In the genomic region with DNA sequence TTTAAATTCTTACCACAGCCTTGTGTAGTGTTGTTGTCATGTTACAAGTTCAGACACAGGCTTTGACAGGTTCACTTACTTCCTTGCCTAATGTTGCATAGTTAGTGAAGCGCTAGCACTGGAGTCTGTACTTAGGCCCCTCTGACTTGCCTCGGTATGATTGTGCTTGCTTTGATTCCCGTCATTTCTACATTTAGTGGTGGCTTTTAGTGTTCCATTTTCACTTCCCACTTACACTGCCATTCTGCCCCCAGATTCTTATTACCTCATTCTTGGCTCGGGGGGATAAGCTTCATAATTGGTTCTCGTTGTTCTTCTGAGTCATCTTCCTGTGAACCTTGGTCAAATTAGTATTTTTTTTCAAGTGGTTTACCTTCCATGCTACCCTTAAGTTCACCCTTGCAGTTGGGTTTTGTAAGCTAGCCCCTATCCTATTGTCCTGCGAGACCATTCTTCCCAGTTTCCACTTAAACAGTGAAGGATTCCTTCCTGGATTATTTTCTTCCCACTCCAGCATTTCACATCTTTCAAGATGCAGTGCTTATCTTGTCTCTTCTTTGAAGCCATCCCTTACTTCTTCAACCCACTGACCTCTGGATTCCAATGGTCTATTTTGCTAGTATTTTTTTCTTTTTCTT, we compare ENCODE assay signal across 9 cellular contexts.
DNase-seq lines count a peak whose midpoint lies in the region; ATAC-seq, FAIRE-seq and TF ChIP-seq lines count a peak whose summit lies in the region.
"Had no signal": no experiment of that assay in that cellular context is flagged by ENCODE, and none has a peak within 500 bp of the region (broad histone marks: within the 10 kb centered on the region; RNA-seq: fewer than 3 reads in every experiment).

No MANE protein-coding gene starts in this region.

- peak overlapping the region; percentile 57 for H3K27ac Mint-ChIP-seq in mesothelial cell of epicardium

- no peak for DNase-seq in GM12892 (ENCODE audit: insufficient read length)
- no peak for DNase-seq in activated T-cell treated with anti-CD3 and anti-CD28 coated beads, Interleukin-2, amount 50 U/mL, for 4 hours
- DNase-seq in mesothelial cell of epicardium (ENCODE audit: low spot score in 2 of 2, unreplicated experiment in 2 of 2): no peak
- no peak for DNase-seq in inferior parietal cortex (ENCODE audit: extremely low spot score)
- DNase-seq in NCI-H524 (lab: John Stamatoyannopoulos, UW): no peak
- DNase-seq in T1000 (lab: John Stamatoyannopoulos, UW): no peak

- H3K9me3 Mint-ChIP-seq in activated T-cell treated with anti-CD3 and anti-CD28 coated beads, Interleukin-2, amount 50 U/mL, for 4 hours: no peaks in the 10 kb centered on the region
- no peaks in the 10 kb centered on the region for H3K9me3 Mint-ChIP-seq in mesothelial cell of epicardium

- TF ChIP-seq POLR2A in GM12892 (IDR thresholded peaks at IDR 0.05; ENCODE audit: low read depth, low read length): peak; percentile 56; the same call in 1 of the 2 replicates

- FAIRE-seq in GM12892 (lab: Jason Lieb, UNC): peak; percentile 99

- H3K27me3 Mint-ChIP-seq in activated T-cell treated with anti-CD3 and anti-CD28 coated beads, Interleukin-2, amount 50 U/mL, for 4 hours (ENCODE audit: low read depth): no peaks in the 10 kb centered on the region
- no peaks in the 10 kb centered on the region for H3K27me3 Mint-ChIP-seq in mesothelial cell of epicardium (ENCODE audit: low read depth)

- H3K4me3 Mint-ChIP-seq in activated T-cell treated with anti-CD3 and anti-CD28 coated beads, Interleukin-2, amount 50 U/mL, for 4 hours: peak overlapping the region; percentile 14
- H3K4me3 Mint-ChIP-seq in mesothelial cell of epicardium: no peak overlapping the region
- H3K4me3 Mint-ChIP-seq: neural crest cell had no signal

- no peak for TF ChIP-seq CTCF in mesothelial cell of epicardium (IDR thresholded peaks at IDR 0.05; ENCODE audit: unreplicated experiment)

- ATAC-seq in GM21423 (IDR thresholded peaks at IDR 0.05; ENCODE audit: unreplicated experiment) (peak; percentile 87), HG03565 (IDR thresholded peaks at IDR 0.05; ENCODE audit: unreplicated experiment) (peak; percentile 92)
- peak; percentile 98 to 99 for ATAC-seq in activated T-cell treated with anti-CD3 and anti-CD28 coated beads, Interleukin-2, amount 50 U/mL, for 4 hours

- H3K36me3 Mint-ChIP-seq in activated T-cell treated with anti-CD3 and anti-CD28 coated beads, Interleukin-2, amount 50 U/mL, for 4 hours (ENCODE audit: insufficient read depth): peaks cover 55% of the 10 kb centered on the region
- peaks cover 17% of the 10 kb centered on the region for H3K36me3 Mint-ChIP-seq in mesothelial cell of epicardium

- peaks cover 46% of the 10 kb centered on the region for H3K4me1 Mint-ChIP-seq in activated T-cell treated with anti-CD3 and anti-CD28 coated beads, Interleukin-2, amount 50 U/mL, for 4 hours (ENCODE audit: low read depth)
- peaks cover 26% of the 10 kb centered on the region for H3K4me1 Mint-ChIP-seq in mesothelial cell of epicardium
